ENCODE assay signal across 8 cellular contexts in genomic region chr2:47056875-47057731, GRCh38.
A peak's percentile ranks its signal among the peaks of the same experiment; 100 is the strongest.
DNase-seq lines count a peak whose midpoint lies in the region; ATAC-seq and TF ChIP-seq lines count a peak whose summit lies in the region.

No MANE protein-coding gene starts in this region.

- no peaks in the 10 kb centered on the region for H3K27me3 ChIP-seq in adipocyte (replicated peaks; ENCODE audit: control insufficient read depth, insufficient read depth, low read length)
- no peaks in the 10 kb centered on the region for H3K27me3 ChIP-seq in mesendoderm (ENCODE audit: insufficient read depth, low read length, poor library complexity)
- H3K27me3 ChIP-seq in vagina, result no peaks in the 10 kb centered on the region

- no peak for TF ChIP-seq POLR2A in vagina (IDR thresholded peaks at IDR 0.05)

- H3K79me2 ChIP-seq in mesendoderm (ENCODE audit: control insufficient read depth, insufficient read depth, low read length), result no peaks in the 10 kb centered on the region

- peak; percentile 75 for DNase-seq in AG10803 (ENCODE audit: low read depth)
- no peak for DNase-seq in adipocyte (ENCODE audit: low read depth)
- no peak for DNase-seq in mesendoderm
- DNase-seq in vagina (ENCODE audit: extremely low spot score in 2 of 2), result no peak
- no peak for DNase-seq in SK-N-DZ (ENCODE audit: low spot score)

- no peak overlapping the region for H4K8ac ChIP-seq in mesendoderm (ENCODE audit: low read depth, low read length)

- no CpG with 5 or more reads among the region's 16 CpGs for WGBS in mesendoderm (ENCODE audit: extremely low coverage, insufficient coverage, low lambda C conversion rate)

- intact Hi-C loops in vagina (cut with DNase I), result no loop called here

- H3K79me1 ChIP-seq in mesendoderm (ENCODE audit: low read length), result no peaks in the 10 kb centered on the region

- no peak overlapping the region for H3K4me2 ChIP-seq in mesendoderm (ENCODE audit: low read length)

- no peak overlapping the region for H3K23ac ChIP-seq in mesendoderm (ENCODE audit: low read length)

- no peak for TF ChIP-seq CTCF in AG10803 (conservative IDR thresholded peaks at IDR 0.05; ENCODE audit: low read length)
- TF ChIP-seq CTCF in vagina (IDR thresholded peaks at IDR 0.05), result no peak

- no peak overlapping the region for H3K4me3 ChIP-seq in AG10803 (ENCODE audit: low read length)
- H3K4me3 ChIP-seq in adipocyte (ENCODE audit: low read length), result no peak overlapping the region
- H3K4me3 ChIP-seq in mesendoderm (ENCODE audit: low read length), result no peak overlapping the region
- H3K4me3 ChIP-seq in vagina, result no peak overlapping the region

- no peak overlapping the region for H4K5ac ChIP-seq in mesendoderm (ENCODE audit: low read length)

- peaks cover 43% of the 10 kb centered on the region for H3K4me1 ChIP-seq in adipocyte (ENCODE audit: control insufficient read depth, insufficient read depth, low read length)
- H3K4me1 ChIP-seq in mesendoderm (ENCODE audit: control insufficient read depth, low read depth, low read length), result peaks cover 6% of the 10 kb centered on the region
- peaks cover 66% of the 10 kb centered on the region for H3K4me1 ChIP-seq in vagina

- peaks cover 38% of the 10 kb centered on the region for H3K36me3 ChIP-seq in adipocyte (ENCODE audit: control insufficient read depth, insufficient read depth, low read length, severe bottlenecking)
- H3K36me3 ChIP-seq in mesendoderm (ENCODE audit: control insufficient read depth, insufficient read depth, low read length), result no peaks in the 10 kb centered on the region
- H3K36me3 ChIP-seq in vagina, result peaks cover 0 to 25% of the 10 kb centered on the region in 2 donors

- peak overlapping the region; percentile 31 for H3K56ac ChIP-seq in mesendoderm (ENCODE audit: low read length)

- no peak overlapping the region for H2AK5ac ChIP-seq in mesendoderm (ENCODE audit: low read length)

- H3K9ac ChIP-seq in adipocyte (ENCODE audit: low read length), result peak overlapping the region; percentile 75
- no peak overlapping the region for H3K9ac ChIP-seq in mesendoderm (ENCODE audit: low read length)

- ATAC-seq in HG02571 (IDR thresholded peaks at IDR 0.05; ENCODE audit: unreplicated experiment) (peak; percentile 42), HG03175 (IDR thresholded peaks at IDR 0.05; ENCODE audit: unreplicated experiment) (no peak), HG02840 (IDR thresholded peaks at IDR 0.05; ENCODE audit: low FRiP score, unreplicated experiment) (no peak)

- H3K4ac ChIP-seq in mesendoderm (ENCODE audit: low read depth, low read length), result no peak overlapping the region

- no peak overlapping the region for H3K18ac ChIP-seq in mesendoderm (ENCODE audit: low read length)

- H2BK120ac ChIP-seq in mesendoderm (ENCODE audit: low read depth, low read length), result no peak overlapping the region

- no peak overlapping the region for H2BK5ac ChIP-seq in mesendoderm (ENCODE audit: low read length)

- H2BK15ac ChIP-seq in mesendoderm (replicated peaks; ENCODE audit: low read depth), result no peak overlapping the region

- H3K9me3 ChIP-seq in adipocyte (ENCODE audit: control insufficient read depth, low read length) (no peaks in the 10 kb centered on the region), vagina (no peaks in the 10 kb centered on the region)

- no peak overlapping the region for H3K27ac ChIP-seq in mesendoderm (ENCODE audit: low read depth, low read length)
- peak overlapping the region; percentile 90 for H3K27ac ChIP-seq in vagina
